27 cellular contexts compared by ENCODE assay signal in genomic region chr4:56637791-56638190, GRCh38. TPM values are rescaled to one million over a fixed set of nuclear protein-coding genes. Genes with fewer than 3 reads are reported as not detected.
DNase-seq lines count a peak whose midpoint lies in the region; ATAC-seq and TF ChIP-seq lines count a peak whose summit lies in the region.
"Had no signal": no experiment of that assay in that cellular context is flagged by ENCODE, and none has a peak within 500 bp of the region (broad histone marks: within the 10 kb centered on the region; RNA-seq: fewer than 3 reads in every experiment).

No MANE protein-coding gene starts in this region.

- peak overlapping the region; percentile 24 for H2AFZ ChIP-seq in ACC112 (ENCODE audit: low read length, unreplicated experiment)

- H3K4me1 ChIP-seq in ACC112 (ENCODE audit: control insufficient read depth, insufficient read depth, low read length, unreplicated experiment): peaks cover 21% of the 10 kb centered on the region
- H3K4me1 ChIP-seq: BE2C, Peyer's patch, upper lobe of left lung had no signal

- H3K4me3 ChIP-seq in ACC112 (ENCODE audit: low read depth, low read length): no peak overlapping the region
- H3K4me3 ChIP-seq: adrenal gland, lung, Peyer's patch, skin epidermis, upper lobe of left lung had no signal

- H3K79me2 ChIP-seq in ACC112 (ENCODE audit: control insufficient read depth, insufficient read depth, low read length, unreplicated experiment): no peaks in the 10 kb centered on the region

- no peak overlapping the region for H3K27ac Mint-ChIP-seq in HFFc6
- H3K27ac Mint-ChIP-seq: activated CD4-positive, alpha-beta T cell treated with anti-CD3 and anti-CD28 coated beads for 36 hours; activated CD8-positive, alpha-beta T cell treated with anti-CD3 and anti-CD28 coated beads for 36 hours; activated naive CD4-positive, alpha-beta T cell treated with anti-CD3 and anti-CD28 coated beads, Interleukin-2, amount 10 ng/mL, durations not matched to agents 7 days and 5 days; natural killer cell; stimulated activated naive B cell treated with anti-CD40 and anti-IgM and Interleukin-4, amounts not matched to agents 10 μg/mL and 1 μg/mL and 100 μg/mL, for 72 hours had no signal

- peaks cover 29% of the 10 kb centered on the region for H3K4me1 Mint-ChIP-seq in HFFc6 (ENCODE audit: low read depth)
- H3K4me1 Mint-ChIP-seq: activated naive CD4-positive, alpha-beta T cell treated with anti-CD3 and anti-CD28 coated beads, Interleukin-2, amount 10 ng/mL, durations not matched to agents 7 days and 5 days; stimulated activated naive B cell treated with anti-CD40 and anti-IgM and Interleukin-4, amounts not matched to agents 10 μg/mL and 1 μg/mL and 100 μg/mL, for 72 hours had no signal

- H3K4me3 Mint-ChIP-seq in HFFc6: no peak overlapping the region
- H3K4me3 Mint-ChIP-seq: activated CD4-positive, alpha-beta T cell treated with anti-CD3 and anti-CD28 coated beads for 36 hours; activated CD8-positive, alpha-beta T cell treated with anti-CD3 and anti-CD28 coated beads for 36 hours; activated naive CD4-positive, alpha-beta T cell treated with anti-CD3 and anti-CD28 coated beads, Interleukin-2, amount 10 ng/mL, durations not matched to agents 7 days and 5 days; CD8-positive, alpha-beta memory T cell; natural killer cell; stimulated activated naive B cell treated with anti-CD40 and anti-IgM and Interleukin-4, amounts not matched to agents 10 μg/mL and 1 μg/mL and 100 μg/mL, for 72 hours had no signal

- no peaks in the 10 kb centered on the region for H3K27me3 ChIP-seq in ACC112 (ENCODE audit: insufficient read depth, low read length)
- H3K27me3 ChIP-seq: adrenal gland, BE2C, Peyer's patch, upper lobe of left lung had no signal

- H3K9me3 Mint-ChIP-seq in HFFc6: peaks cover 7% of the 10 kb centered on the region
- H3K9me3 Mint-ChIP-seq: CD8-positive, alpha-beta memory T cell; natural killer cell; stimulated activated naive B cell treated with anti-CD40 and anti-IgM and Interleukin-4, amounts not matched to agents 10 μg/mL and 1 μg/mL and 100 μg/mL, for 72 hours had no signal

- no peaks in the 10 kb centered on the region for H3K36me3 ChIP-seq in ACC112 (ENCODE audit: insufficient read depth, low read length)
- H3K36me3 ChIP-seq: adrenal gland, BE2C, Peyer's patch, upper lobe of left lung had no signal

- no peak overlapping the region for H3K27ac ChIP-seq in ACC112 (ENCODE audit: low read depth, low read length)
- H3K27ac ChIP-seq: adrenal gland, Peyer's patch, upper lobe of left lung had no signal

- no peak for ATAC-seq in GM21717 (IDR thresholded peaks at IDR 0.05; ENCODE audit: unreplicated experiment)
- ATAC-seq: activated CD4-positive, alpha-beta T cell treated with anti-CD3 and anti-CD28 coated beads for 36 hours; activated CD8-positive, alpha-beta T cell treated with anti-CD3 and anti-CD28 coated beads for 36 hours; left cardiac atrium; natural killer cell; stimulated activated naive B cell treated with anti-CD40 and anti-IgM and Interleukin-4, amounts not matched to agents 10 μg/mL and 1 μg/mL and 100 μg/mL, for 72 hours had no signal

- TF ChIP-seq CTCF in HFFc6 (IDR thresholded peaks at IDR 0.05): no peak

- H3K36me3 Mint-ChIP-seq in HFFc6 (ENCODE audit: low read depth): peaks cover 12% of the 10 kb centered on the region; the same call in 1 of the 2 replicates
- H3K36me3 Mint-ChIP-seq: natural killer cell; stimulated activated naive B cell treated with anti-CD40 and anti-IgM and Interleukin-4, amounts not matched to agents 10 μg/mL and 1 μg/mL and 100 μg/mL, for 72 hours had no signal

- peaks cover 16% of the 10 kb centered on the region for H3K27me3 Mint-ChIP-seq in HFFc6 (ENCODE audit: insufficient read depth)
- H3K27me3 Mint-ChIP-seq: activated CD4-positive, alpha-beta T cell treated with anti-CD3 and anti-CD28 coated beads for 36 hours; activated CD8-positive, alpha-beta T cell treated with anti-CD3 and anti-CD28 coated beads for 36 hours; CD8-positive, alpha-beta memory T cell had no signal

- DNase-seq in HS-27A (ENCODE audit: low read depth): peak; percentile 60
- DNase-seq in OCI-M1 (lab: John Stamatoyannopoulos, UW): peak; percentile 32
- DNase-seq in fibroblast of gingiva (ENCODE audit: low read depth): peak; percentile 11
- no peak for DNase-seq in HFFc6
- DNase-seq in GM03348 (ENCODE audit: low spot score): no peak
- DNase-seq in globus pallidus (ENCODE audit: low spot score): no peak
- DNase-seq: activated CD4-positive, alpha-beta T cell treated with anti-CD3 and anti-CD28 coated beads for 36 hours; activated CD8-positive, alpha-beta memory T cell treated with anti-CD3 and anti-CD28 coated beads, Interleukin-2, amount 50 U/mL, for 48 hours; activated CD8-positive, alpha-beta T cell treated with anti-CD3 and anti-CD28 coated beads for 36 hours; activated naive CD4-positive, alpha-beta T cell treated with anti-CD3 and anti-CD28 coated beads, Interleukin-2, amount 10 ng/mL, durations not matched to agents 7 days and 5 days; adrenal gland; BE2C; CD8-positive, alpha-beta memory T cell; hippocampal formation; left cardiac atrium; natural killer cell; NCI-H1694 treated with DMSO at 0.1 percent for 48 hours; NCI-H526; nucleus accumbens; Peyer's patch; stimulated activated naive B cell treated with anti-CD40 and anti-IgM and Interleukin-4, amounts not matched to agents 10 μg/mL and 1 μg/mL and 100 μg/mL, for 72 hours; T-helper 9 cell; upper lobe of left lung had no signal

RNA-seq across cellular contexts. Expression of gene HOPX, which starts 43.3 kb away (rescaled TPM):
- not detected for total RNA-seq in HFFc6 (2021; fragmentation: NEBNext Ultra II Directional; extraction: Animal tissue kit (Norgen Biotek cat#: 25700))

Comparison
In these comparisons a context has a peak if more than half of its experiments do, and no peak if none do; other contexts are left out.
1. DNase-seq: peak in HS-27A (single experiment), OCI-M1 (single experiment) and fibroblast of gingiva (single experiment); none in HFFc6 (single experiment), GM03348 (single experiment) and globus pallidus (single experiment).